In genomic region chr11:14971865-14972580, GRCh38 we compare ENCODE assay signal across 1 cellular context.
TF ChIP-seq lines count a peak whose summit lies in the region.

TSS of gene CALCA (minus strand) at chr11:14972351. CDS start at chr11:14971192, 1,159 bp downstream.

TF ChIP-seq in H1, 55 proteins besides CTCF, POLR2A, EP300 and RAD21 (continued from another document):
- TF ChIP-seq CEBPB (IDR thresholded peaks at IDR 0.05; ENCODE audit: low read depth, low read length) (peak; percentile 87), KDM1A (IDR thresholded peaks at IDR 0.05; ENCODE audit: borderline replicate concordance, low read length) (no peak), RFX5 (IDR thresholded peaks at IDR 0.05; ENCODE audit: borderline replicate concordance, low read depth, low read length) (no peak), SP1 (IDR thresholded peaks at IDR 0.05; ENCODE audit: low read depth, low read length) (no peak), TCF12 (IDR thresholded peaks at IDR 0.05; ENCODE audit: low read depth, low read length) (no peak), JUN (IDR thresholded peaks at IDR 0.05; ENCODE audit: low read depth, low read length) (no peak), EGR1 (IDR thresholded peaks at IDR 0.05; ENCODE audit: borderline replicate concordance, low read depth, low read length) (no peak), CHD7 (IDR thresholded peaks at IDR 0.05; ENCODE audit: insufficient replicate concordance, low read length) (no peak), POU5F1 (IDR thresholded peaks at IDR 0.05; ENCODE audit: low read depth, low read length) (no peak), ASH2L (IDR thresholded peaks at IDR 0.05; ENCODE audit: low read length) (peak; percentile 29), SRF (IDR thresholded peaks at IDR 0.05; ENCODE audit: low read depth, low read length) (no peak), EZH2 (IDR thresholded peaks at IDR 0.05; ENCODE audit: low read depth, low read length, severe bottlenecking) (peak; percentile 88), CHD2 (IDR thresholded peaks at IDR 0.05; ENCODE audit: low read length) (no peak), BRCA1 (IDR thresholded peaks at IDR 0.05; ENCODE audit: low read depth, low read length) (no peak), CHD1 (IDR thresholded peaks at IDR 0.05; ENCODE audit: low read depth, low read length) (no peak), ATF2 (IDR thresholded peaks at IDR 0.05; ENCODE audit: low read length) (0 out of 2 replicates have a peak, but pooled peaks have one; percentile 34), E2F6 (IDR thresholded peaks at IDR 0.05) (no peak; the same call in 1 of the 2 replicates), MAX (IDR thresholded peaks at IDR 0.05) (peak; percentile 34; the same call in 1 of the 2 replicates), NRF1 (IDR thresholded peaks at IDR 0.05; ENCODE audit: low read depth, low read length) (no peak), POLR2AphosphoS5 (IDR thresholded peaks at IDR 0.05; ENCODE audit: low read depth, low read length) (no peak), CBX8 (IDR thresholded peaks at IDR 0.05; ENCODE audit: borderline replicate concordance, low read depth, low read length) (no peak), MAFK (IDR thresholded peaks at IDR 0.05; ENCODE audit: low read depth, low read length) (no peak), CREB1 (IDR thresholded peaks at IDR 0.05) (peak; percentile 54; the same call in 1 of the 2 replicates), GABPA (IDR thresholded peaks at IDR 0.05; ENCODE audit: borderline replicate concordance, insufficient read depth, low read length) (no peak), SAP30 (IDR thresholded peaks at IDR 0.05; ENCODE audit: insufficient read depth, insufficient replicate concordance, low read length) (no peak), ATF3 (IDR thresholded peaks at IDR 0.05; ENCODE audit: insufficient read depth, low read depth, low read length) (no peak), GTF2F1 (IDR thresholded peaks at IDR 0.05; ENCODE audit: borderline replicate concordance, low read depth, low read length) (no peak), ZNF274 (IDR thresholded peaks at IDR 0.05; ENCODE audit: borderline replicate concordance, extremely low read depth, low read length) (no peak), FOSL1 (IDR thresholded peaks at IDR 0.05; ENCODE audit: insufficient read depth, low read depth, low read length) (no peak), HDAC2 (IDR thresholded peaks at IDR 0.05; ENCODE audit: borderline replicate concordance in 1 of 2, low read depth in 2 of 2, low read length in 2 of 2) (no peak), KDM5A (IDR thresholded peaks at IDR 0.05; ENCODE audit: low read length) (no peak), SIRT6 (IDR thresholded peaks at IDR 0.05; ENCODE audit: low read length) (no peak), HDAC6 (IDR thresholded peaks at IDR 0.05; ENCODE audit: low read depth, low read length) (no peak), SUZ12 (IDR thresholded peaks at IDR 0.05; ENCODE audit: low read length) (peak; percentile 87), JUND (IDR thresholded peaks at IDR 0.05; ENCODE audit: low read length) (no peak; the same call in 1 of the 2 replicates), KDM4A (IDR thresholded peaks at IDR 0.05; ENCODE audit: low read depth, low read length, severe bottlenecking) (peak; percentile 64), NANOG (IDR thresholded peaks at IDR 0.05; ENCODE audit: insufficient read depth, low read depth, low read length, poor library complexity, severe bottlenecking) (no peak), SP4 (IDR thresholded peaks at IDR 0.05; ENCODE audit: low read length) (no peak), BACH1 (IDR thresholded peaks at IDR 0.05; ENCODE audit: low read length) (no peak), RBBP5 (IDR thresholded peaks at IDR 0.05; ENCODE audit: borderline replicate concordance, low read depth, low read length) (no peak), YY1 (IDR thresholded peaks at IDR 0.05; ENCODE audit: low read depth, low read length) (no peak), RXRA (IDR thresholded peaks at IDR 0.05; ENCODE audit: insufficient read depth, low read depth, low read length) (no peak), CTBP2 (IDR thresholded peaks at IDR 0.05; ENCODE audit: borderline replicate concordance, insufficient read depth, insufficient read length, low read length) (no peak)
